13 cellular contexts compared by ENCODE assay signal in the genomic region with DNA sequence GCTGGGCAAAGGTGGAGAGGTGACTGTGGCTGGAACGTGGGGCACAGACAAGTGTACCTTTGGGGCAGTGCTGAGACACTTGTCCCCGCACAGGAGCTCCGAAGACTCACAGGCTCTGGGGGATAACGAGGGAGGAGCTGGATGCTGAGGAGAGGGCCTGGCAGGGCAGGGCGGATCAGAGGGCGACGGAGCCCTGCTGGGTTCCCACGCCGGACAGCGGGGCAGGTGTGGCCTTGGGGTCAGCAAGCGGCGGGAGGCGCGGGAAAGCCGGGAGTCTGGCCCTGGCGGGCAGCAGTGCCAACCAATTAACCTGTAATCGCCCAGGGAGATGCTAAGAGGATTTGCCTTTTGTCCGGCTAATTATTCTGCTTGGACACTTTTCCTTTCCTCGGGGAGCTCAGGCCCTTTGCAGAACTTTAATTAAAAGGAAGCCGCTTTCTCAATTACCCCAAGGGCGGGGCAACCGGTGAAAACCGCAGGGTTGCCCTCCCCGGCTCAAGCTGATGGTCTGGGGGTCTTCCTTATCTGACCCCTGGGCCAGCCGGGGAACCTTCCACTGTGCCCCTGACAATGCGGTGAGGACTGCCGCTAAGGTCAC.
"Had no signal": no experiment of that assay in that cellular context is flagged by ENCODE, and none has a peak within 500 bp of the region (broad histone marks: within the 10 kb centered on the region; RNA-seq: fewer than 3 reads in every experiment).

No MANE protein-coding gene starts in this region.

- H3K4me3 ChIP-seq: breast epithelium, right lobe of liver had no signal

- H3K4me1 ChIP-seq: right lobe of liver had no signal

- H3K27me3 ChIP-seq: right lobe of liver had no signal

- H3K36me3 ChIP-seq: breast epithelium, right lobe of liver had no signal

- H3K9me3 ChIP-seq: breast epithelium, right lobe of liver had no signal

- DNase-seq: activated CD4-positive, alpha-beta memory T cell treated with anti-CD3 and anti-CD28 coated beads, Interleukin-2, amount 10 ng/mL, durations not matched to agents 7 days and 5 days; activated CD4-positive, alpha-beta T cell treated with anti-CD3 and anti-CD28 coated beads for 1 hour; activated gamma-delta T cell; activated T-cell treated with anti-CD3 and anti-CD28 coated beads, Interleukin-2, amount 50 U/mL, for 48 hours; effector CD4-positive, alpha-beta T cell; posterior cingulate gyrus; right lobe of liver; stimulated activated CD4-positive, alpha-beta T cell treated with anti-CD3 and anti-CD28 coated beads, Interleukin-12 subunit alpha, Interleukin-12 subunit beta, amount 100 ng/mL, for 4 hours; stimulated activated naive CD4-positive, alpha-beta T cell; T-helper 9 cell had no signal

- H3K27ac ChIP-seq: breast epithelium, epithelial cell of prostate, right lobe of liver had no signal

- FAIRE-seq: keratinocyte had no signal

- ATAC-seq: right lobe of liver had no signal
